23 cellular contexts compared by ENCODE assay signal in genomic region chr18:4096501-4096900, GRCh38.
A peak's percentile ranks its signal among the peaks of the same experiment; 100 is the strongest.
DNase-seq lines count a peak whose midpoint lies in the region.
"Had no signal": no experiment of that assay in that cellular context is flagged by ENCODE, and none has a peak within 500 bp of the region (broad histone marks: within the 10 kb centered on the region; RNA-seq: fewer than 3 reads in every experiment).

No MANE protein-coding gene starts in this region.

- peak overlapping the region; percentile 35 for H3K27ac ChIP-seq in ACC112 (ENCODE audit: low read depth, low read length)
- H3K27ac ChIP-seq: esophagus muscularis mucosa, KMS-11, left lung, PC-9, psoas muscle, SJCRH30, stomach, upper lobe of right lung had no signal

- H3K4me3 ChIP-seq in ACC112 (ENCODE audit: low read depth, low read length) = peak overlapping the region; percentile 12; the same call in 1 of the 2 replicates
- H3K4me3 ChIP-seq: esophagus muscularis mucosa, left lung, PC-9, psoas muscle, SJCRH30, stomach, upper lobe of right lung had no signal

- no peak overlapping the region for H2AFZ ChIP-seq in ACC112 (ENCODE audit: low read length, unreplicated experiment)
- H2AFZ ChIP-seq: PC-9 had no signal

- H3K79me2 ChIP-seq in ACC112 (ENCODE audit: control insufficient read depth, insufficient read depth, low read length, unreplicated experiment) = no peaks in the 10 kb centered on the region

- no peaks in the 10 kb centered on the region for H3K27me3 ChIP-seq in ACC112 (ENCODE audit: insufficient read depth, low read length)
- H3K27me3 ChIP-seq: left lung, SJCRH30, stomach, upper lobe of right lung had no signal

- DNase-seq in HT-29 (ENCODE audit: low spot score) (peak; percentile 9), astrocyte of the hippocampus (ENCODE audit: low read depth, low spot score) (peak; percentile 64), kidney tubule cell (ENCODE audit: low spot score) (peak; percentile 2), T-helper 9 cell (no peak), MV-4-11 (lab: John Stamatoyannopoulos, UW) (no peak), NCI-H345 treated with DMSO at 0.1 percent for 48 hours (lab: John Stamatoyannopoulos, UW; ENCODE audit: unreplicated experiment) (no peak)
- DNase-seq in activated CD4-positive, alpha-beta T cell treated with anti-CD3 and anti-CD28 coated beads for 4 hours = no peak
- DNase-seq: activated CD4-positive, alpha-beta memory T cell treated with anti-CD3 and anti-CD28 coated beads for 36 hours; activated T-cell treated with anti-CD3 and anti-CD28 coated beads for 4 hours; C1 segment of cervical spinal cord; GDM1; left lung; NCI-H187 treated with DMSO at 0.1 percent for 48 hours; NCI-H2227 treated with DMSO at 0.1 percent for 48 hours; PC-9; psoas muscle; SJCRH30; stimulated activated CD4-positive, alpha-beta T cell treated with anti-CD3 and anti-CD28 coated beads, Interleukin-4, amount 100 ng/mL, for 4 hours; stomach; upper lobe of right lung had no signal

- no peaks in the 10 kb centered on the region for H3K36me3 ChIP-seq in ACC112 (ENCODE audit: insufficient read depth, low read length)
- H3K36me3 ChIP-seq: esophagus muscularis mucosa, left lung, SJCRH30, stomach, upper lobe of right lung had no signal

- H3K4me1 ChIP-seq in ACC112 (ENCODE audit: control insufficient read depth, insufficient read depth, low read length, unreplicated experiment) = peaks cover 14% of the 10 kb centered on the region
- H3K4me1 ChIP-seq: esophagus muscularis mucosa, left lung, psoas muscle, SJCRH30, stomach, upper lobe of right lung had no signal

Comparison
In these comparisons a context has a peak if more than half of its experiments do, and no peak if none do; other contexts are left out.
1. DNase-seq: peak in HT-29 (single experiment), astrocyte of the hippocampus (single experiment) and kidney tubule cell (single experiment); none in activated CD4-positive, alpha-beta T cell treated with anti-CD3 and anti-CD28 coated beads for 4 hours (0 of 2), T-helper 9 cell (single experiment), MV-4-11 (single experiment) and NCI-H345 treated with DMSO at 0.1 percent for 48 hours (single experiment).